In genomic region chr7:72980382-72980781, GRCh38 we compare ENCODE assay signal across 15 cellular contexts. TPM values are rescaled to one million over a fixed set of nuclear protein-coding genes. Genes with fewer than 3 reads are reported as not detected.
"Had no signal": no experiment of that assay in that cellular context is flagged by ENCODE, and none has a peak within 500 bp of the region (broad histone marks: within the 10 kb centered on the region; RNA-seq: fewer than 3 reads in every experiment).

No MANE protein-coding gene starts in this region.

RNA-seq across cellular contexts. Expression of gene TRIM74, which starts 11.1 kb away (rescaled TPM):
- total RNA-seq: smooth muscle cell, suprapubic skin, urinary bladder had no signal

RNA-seq across cellular contexts. Expression of gene SPDYE8, which starts 49.2 kb away (rescaled TPM):
- total RNA-seq: naive thymus-derived CD8-positive, alpha-beta T cell; natural killer cell treated with Interleukin-12 subunit alpha and Interleukin-12 subunit beta and Interleukin-15 and Interleukin-18, amount 100 ng/mL, for 72 hours; neural crest cell; omental fat pad; ovary; progenitor cell of endocrine pancreas; psoas muscle; renal cortical epithelial cell; right cardiac atrium; right lobe of liver; smooth muscle cell; spleen; suprapubic skin; transverse colon; urinary bladder had no signal
- polyA plus RNA-seq: psoas muscle, right cardiac atrium, smooth muscle cell, spleen, urinary bladder had no signal
